Comparison of ENCODE assay signal across 18 cellular contexts in the genomic region with DNA sequence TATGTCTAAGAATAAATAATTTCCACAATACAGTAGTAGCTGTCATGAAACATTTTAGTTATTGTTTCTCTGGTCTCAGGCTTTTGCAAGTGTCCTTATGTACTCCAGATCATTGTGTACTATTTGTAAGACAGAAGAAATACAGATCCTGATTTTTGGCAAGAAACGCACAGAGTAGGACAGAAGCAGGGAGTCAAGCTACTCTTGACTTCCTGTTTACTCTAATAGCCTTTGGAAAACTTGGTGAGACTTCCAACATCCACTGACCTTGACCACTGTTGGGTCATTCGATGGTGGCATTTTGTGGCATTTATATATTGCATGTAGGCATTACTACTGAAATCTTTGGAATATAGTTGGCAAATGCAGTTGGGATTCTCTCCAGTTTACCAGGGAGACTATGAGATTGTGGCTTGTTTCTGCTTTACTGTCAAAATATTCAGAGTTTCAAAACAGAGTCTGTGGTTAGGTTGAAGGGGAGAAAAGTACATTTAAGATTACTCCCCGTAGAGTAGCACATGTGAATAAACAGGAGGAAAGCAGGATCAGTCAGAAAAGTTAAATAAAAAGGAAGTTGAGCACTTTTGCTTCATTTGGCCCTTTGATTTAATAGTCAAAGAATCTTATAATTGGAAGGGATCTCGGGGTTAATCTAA.
"Had no signal": no experiment of that assay in that cellular context is flagged by ENCODE, and none has a peak within 500 bp of the region (broad histone marks: within the 10 kb centered on the region; RNA-seq: fewer than 3 reads in every experiment).

No MANE protein-coding gene starts in this region.

- H3K36me3 ChIP-seq: adrenal gland, breast epithelium, colonic mucosa, neutrophil, SJCRH30, thoracic aorta had no signal

- H3K4me3 ChIP-seq: adrenal gland, breast epithelium, colonic mucosa, SJCRH30, thoracic aorta had no signal

- H3K27me3 ChIP-seq: adrenal gland, breast epithelium, colonic mucosa, neutrophil, SJCRH30 had no signal

- H3K27me3 Mint-ChIP-seq: activated CD4-positive, alpha-beta memory T cell treated with anti-CD3 and anti-CD28 coated beads, Interleukin-2, amount 10 ng/mL, durations not matched to agents 7 days and 5 days; activated T-cell treated with anti-CD3 and anti-CD28 coated beads, Interleukin-2, amount 50 U/mL, for 24 hours; stimulated activated naive CD8-positive, alpha-beta T cell treated with anti-CD3 and anti-CD28 coated beads, Interleukin-15, Interleukin-2, amounts not matched to agents 100 ng/mL and 50 ng/mL, for 24 hours had no signal

- H3K79me2 ChIP-seq: parathyroid adenoma had no signal

- H3K4me1 Mint-ChIP-seq: activated CD4-positive, alpha-beta memory T cell treated with anti-CD3 and anti-CD28 coated beads, Interleukin-2, amount 10 ng/mL, durations not matched to agents 7 days and 5 days; natural killer cell; WTC11 had no signal

- H3K36me3 Mint-ChIP-seq: natural killer cell, WTC11 had no signal

- ATAC-seq: esophagus mucosa, natural killer cell, WTC11 had no signal

- H3K27ac Mint-ChIP-seq: activated CD4-positive, alpha-beta memory T cell treated with anti-CD3 and anti-CD28 coated beads, Interleukin-2, amount 10 ng/mL, durations not matched to agents 7 days and 5 days; activated T-cell treated with anti-CD3 and anti-CD28 coated beads, Interleukin-2, amount 50 U/mL, for 24 hours; natural killer cell; stimulated activated naive CD8-positive, alpha-beta T cell treated with anti-CD3 and anti-CD28 coated beads, Interleukin-15, Interleukin-2, amounts not matched to agents 100 ng/mL and 50 ng/mL, for 24 hours; WTC11 had no signal

- H2AFZ ChIP-seq: parathyroid adenoma had no signal

- H3K9me3 ChIP-seq: adrenal gland, breast epithelium, colonic mucosa, neutrophil, SJCRH30, thoracic aorta had no signal

- H3K27ac ChIP-seq: breast epithelium, colonic mucosa, neutrophil, parathyroid adenoma, SJCRH30, thoracic aorta had no signal

- H3K9ac ChIP-seq: parathyroid adenoma had no signal

- H3K4me1 ChIP-seq: breast epithelium, colonic mucosa, parathyroid adenoma, SJCRH30 had no signal

- DNase-seq: activated CD4-positive, alpha-beta memory T cell treated with anti-CD3 and anti-CD28 coated beads, Interleukin-2, amount 10 ng/mL, durations not matched to agents 7 days and 5 days; activated CD4-positive, alpha-beta T cell treated with anti-CD3 and anti-CD28 coated beads for 4 hours; activated effector memory CD4-positive, alpha-beta T cell treated with Interleukin-2 at 50 U/mL for 16 hours; activated naive CD4-positive, alpha-beta T cell treated with anti-CD3 and anti-CD28 coated beads, Interleukin-2, amount 50 U/mL, for 16 hours; activated T-cell treated with anti-CD3 and anti-CD28 coated beads, Interleukin-2, amount 50 U/mL, for 24 hours; adrenal gland; colonic mucosa; natural killer cell; SJCRH30; small intestine; T-helper 2 cell had no signal

- H3K4me3 Mint-ChIP-seq: activated CD4-positive, alpha-beta memory T cell treated with anti-CD3 and anti-CD28 coated beads, Interleukin-2, amount 10 ng/mL, durations not matched to agents 7 days and 5 days; activated T-cell treated with anti-CD3 and anti-CD28 coated beads, Interleukin-2, amount 50 U/mL, for 24 hours; natural killer cell; stimulated activated naive CD8-positive, alpha-beta T cell treated with anti-CD3 and anti-CD28 coated beads, Interleukin-15, Interleukin-2, amounts not matched to agents 100 ng/mL and 50 ng/mL, for 24 hours; WTC11 had no signal
